ENCODE assay signal across 8 cellular contexts in the genomic region with DNA sequence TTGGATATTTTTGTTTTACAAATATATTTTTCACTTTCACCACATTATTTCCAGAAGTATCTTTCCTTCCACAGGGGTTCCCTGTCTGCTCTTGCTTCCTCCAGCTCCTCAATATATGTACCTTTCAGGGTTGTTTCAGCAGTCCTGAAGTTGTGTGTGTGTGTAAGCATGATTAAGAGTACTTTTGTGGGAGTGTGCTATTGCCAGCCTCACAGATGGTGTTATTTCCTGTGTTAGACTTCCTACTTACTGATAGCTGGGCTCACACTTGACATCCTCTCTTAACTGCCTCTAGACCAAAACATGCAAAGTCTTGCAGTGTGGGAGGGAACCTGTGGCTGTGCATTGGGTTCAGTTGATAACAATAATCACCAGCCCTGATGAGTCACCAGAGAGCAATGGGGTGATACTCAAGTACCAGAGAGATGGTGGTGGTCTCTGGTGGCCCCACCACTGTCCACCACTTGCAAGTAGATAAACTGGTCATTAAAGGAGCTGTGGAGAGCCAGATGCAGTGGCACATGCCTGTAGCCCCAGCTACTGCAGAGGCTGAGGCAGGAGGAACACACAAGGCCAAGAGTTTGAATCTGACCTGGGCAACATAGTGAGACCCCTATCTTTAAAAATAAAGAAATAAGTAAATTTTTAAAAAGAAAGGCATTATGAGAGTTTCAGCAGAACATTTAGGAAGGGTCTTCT.
DNase-seq lines count a peak whose midpoint lies in the region; ATAC-seq, FAIRE-seq and TF ChIP-seq lines count a peak whose summit lies in the region.

No MANE protein-coding gene starts in this region.

- in situ Hi-C loops in K562 (cut with MboI), result no loop called here

- peak overlapping the region; percentile 34; the same call in 1 of the 2 replicates for H2AFZ ChIP-seq in K562 (ENCODE audit: low read depth, low read length)

- H3K4me3 ChIP-seq in K562, result no peak overlapping the region

- peak overlapping the region; percentile 9; the same call in 1 of the 2 replicates for H3K4me2 ChIP-seq in K562 (ENCODE audit: insufficient read depth, low read length)

- POLR2A ChIA-PET in RWPE1 (lab: Yijun Ruan, JAX; ENCODE audit: low non-redundant PET), result interaction anchor here (0.6 kb wide), 1 partner anchor 9 kb away, joined by 4 read pairs; no protein-coding TSS in a partner anchor
- POLR2A ChIA-PET in K562 (lab: Yijun Ruan, JAX), result interaction anchor here (0.6 to 1.3 kb wide), 4 partner anchors 8 to 316 kb away, joined by 3 to 4 read pairs (median 4); no protein-coding TSS in a partner anchor

- H3K9me3 ChIP-seq in K562 (replicated peaks; ENCODE audit: control insufficient read depth, insufficient read depth, low read depth, low read length), result no peaks in the 10 kb centered on the region

- peak; percentile 80 for ATAC-seq in HG03064 (IDR thresholded peaks at IDR 0.05; ENCODE audit: low read depth, unreplicated experiment)
- peak; percentile 95 for ATAC-seq in K562

- peak in 1 of 2 experiments; percentile 26; a peak in 2 of 4 replicates for TF ChIP-seq RAD21 in K562 (CRISPR knock-in tag; conservative IDR thresholded peaks at IDR 0.05 in 1 of 2, IDR thresholded peaks at IDR 0.05 in 1 of 2)

- no peaks in the 10 kb centered on the region for H3K27me3 ChIP-seq in K562 (ENCODE audit: control insufficient read depth in 2 of 2, insufficient read depth in 2 of 2, low read length in 2 of 2)

- CTCF ChIA-PET in RWPE1 (lab: Yijun Ruan, JAX) (interaction anchor here (0.5 to 0.9 kb wide), 3 partner anchors 14 to 485 kb away, joined by 3 to 4 read pairs (median 3); no protein-coding TSS in a partner anchor), K562 (lab: Yijun Ruan, JAX; ENCODE audit: low intra/inter-chr PET ratio) (no interaction called here)

- no peaks in the 10 kb centered on the region for H3K9me1 ChIP-seq in K562 (ENCODE audit: control insufficient read depth, insufficient read depth, low read length)

- H3K9ac ChIP-seq in K562 (ENCODE audit: insufficient read depth in 1 of 2, low read depth in 2 of 2, low read length in 2 of 2), result peak overlapping the region in 1 of 2 experiments; percentile 1; a peak in 1 of 4 replicates

- BruUV-seq in K562 (replicated peaks; lab: Mats Ljungman, UMichigan), result no TSS peak

- TF ChIP-seq EP300 in K562 (IDR thresholded peaks at IDR 0.05; ENCODE audit: low read length), result peak; percentile 97

- H3K27ac ChIP-seq in RWPE1 (no peak overlapping the region), K562 (ENCODE audit: extremely low read depth, low read depth, low read length) (peak overlapping the region; percentile 56)

- intact Hi-C loops in K562 (cut with micrococcal nuclease), result no loop called here

- H3K36me3 ChIP-seq in K562 (ENCODE audit: control insufficient read depth, insufficient read depth, low read length), result no peaks in the 10 kb centered on the region

- no peaks in the 10 kb centered on the region for H3K79me2 ChIP-seq in K562 (ENCODE audit: control insufficient read depth, insufficient read depth, low read length)

- TF ChIP-seq CTCF in RWPE1 (conservative IDR thresholded peaks at IDR 0.05; ENCODE audit: low read depth), result no peak
- TF ChIP-seq CTCF in K562 (IDR thresholded peaks at IDR 0.05 in 2 of 3, conservative IDR thresholded peaks at IDR 0.05 in 1 of 3; ENCODE audit: insufficient read depth in 2 of 3, low read depth in 1 of 3, low read length in 3 of 3), result no peak

- FAIRE-seq in K562 (lab: Jason Lieb, UNC), result peak; percentile 99

- DNase-seq in activated naive CD4-positive, alpha-beta T cell treated with Interleukin-2 at 50 U/mL for 16 hours, result peak; percentile 49
- DNase-seq in activated naive CD4-positive, alpha-beta T cell (lab: John Stamatoyannopoulos, UW), result no peak
- DNase-seq in RWPE1 (ENCODE audit: low spot score), result peak; percentile 20
- peak; percentile 73 to 94 (median 82) for DNase-seq in K562 (ENCODE audit: extremely low read depth in 1 of 4, low spot score in 3 of 4)
- DNase-seq in stimulated activated CD8-positive, alpha-beta memory T cell treated with anti-CD3 and anti-CD28 coated beads, Interleukin-15, amount 100 ng/mL, for 1 hour (ENCODE audit: low read depth), result peak; percentile 10
- no peak for DNase-seq in HuH-7.5 (ENCODE audit: low spot score)
- DNase-seq in cerebellum (ENCODE audit: low spot score), result no peak

- no peaks in the 10 kb centered on the region for H4K20me1 ChIP-seq in K562 (replicated peaks; ENCODE audit: control insufficient read depth, insufficient read depth, low read length)

- peaks cover 4 to 45% of the 10 kb centered on the region in 2 experiments; a peak in 4 of 5 replicates for H3K4me1 ChIP-seq in K562 (replicated peaks in 1 of 2; ENCODE audit: control insufficient read depth in 2 of 2, insufficient read depth in 2 of 2, low read length in 2 of 2)

- no peak for TF ChIP-seq POLR2A in K562 (conservative IDR thresholded peaks at IDR 0.05)

TF ChIP-seq in K562, 482 proteins besides CTCF, POLR2A, EP300 and RAD21 (continues in another document):
- TF ChIP-seq ZFX (CRISPR knock-in tag; IDR thresholded peaks at IDR 0.05) (no peak), CHD4 (IDR thresholded peaks at IDR 0.05; ENCODE audit: insufficient read depth, insufficient replicate concordance, low read depth, low read length, poor library complexity, severe bottlenecking) (peak; percentile 68), ZKSCAN8 (CRISPR knock-in tag; IDR thresholded peaks at IDR 0.05) (peak; percentile 84), ZNF76 (CRISPR knock-in tag; IDR thresholded peaks at IDR 0.05; ENCODE audit: borderline replicate concordance) (peak; percentile 33; the same call in 1 of the 2 replicates), BMI1 (IDR thresholded peaks at IDR 0.05; ENCODE audit: low read length) (no peak; the same call in 1 of the 2 replicates), HCFC1 (IDR thresholded peaks at IDR 0.05; ENCODE audit: low read depth, low read length) (no peak)
- TF ChIP-seq, protein P1, sequence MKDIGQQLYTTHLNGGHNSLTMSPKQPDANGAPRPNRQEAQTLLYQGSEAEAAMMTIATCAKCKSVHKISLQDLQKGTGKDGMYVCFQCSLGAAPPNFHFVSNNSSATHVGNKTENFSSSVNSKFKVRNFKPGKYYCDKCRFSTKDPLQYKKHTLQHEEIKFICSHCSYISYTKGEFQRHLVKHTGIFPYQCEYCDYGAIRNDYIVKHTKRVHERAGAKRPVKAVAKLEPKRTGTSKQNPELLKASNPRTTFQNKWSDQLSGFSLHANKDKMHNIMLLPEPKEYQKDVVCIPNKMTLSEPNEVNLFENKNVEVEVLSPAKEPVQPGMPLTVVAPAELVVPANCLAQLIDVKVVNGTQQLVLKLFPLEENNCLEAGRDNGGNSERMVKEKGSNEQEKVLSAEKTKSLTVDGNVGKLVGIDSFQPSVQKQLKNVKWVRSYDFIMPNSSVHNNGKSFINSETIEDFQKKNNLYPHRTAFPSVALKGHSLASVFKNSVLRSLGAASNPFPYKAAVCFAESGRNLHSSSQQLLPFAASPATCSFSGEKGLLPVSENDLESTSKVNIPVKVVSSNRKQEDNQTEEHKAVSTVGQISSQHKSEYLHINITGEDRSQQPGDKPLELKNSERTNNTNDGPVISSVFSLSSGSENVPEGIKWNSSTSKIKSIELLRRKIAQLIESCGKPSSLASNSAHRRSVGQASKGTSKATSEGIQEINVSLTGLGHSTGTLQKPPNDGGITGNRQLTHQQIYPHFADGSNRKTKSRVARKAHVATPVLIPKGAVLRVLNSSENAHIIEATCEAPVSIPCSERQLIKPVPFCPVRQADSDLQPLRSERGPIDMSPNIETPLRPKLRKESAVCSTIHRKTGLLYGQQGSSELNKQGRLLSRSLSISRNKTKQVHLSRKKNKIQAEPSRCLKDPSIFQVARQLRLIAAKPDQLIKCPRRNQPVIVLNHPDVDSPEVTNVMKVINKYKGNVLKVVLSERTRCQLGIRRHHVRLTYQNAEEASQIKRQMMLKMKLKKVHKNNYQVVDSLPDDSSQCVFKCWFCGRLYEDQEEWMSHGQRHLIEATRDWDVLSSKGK (CRISPR knock-in tag; IDR thresholded peaks at IDR 0.05), result no peak
- TF ChIP-seq, protein P2, sequence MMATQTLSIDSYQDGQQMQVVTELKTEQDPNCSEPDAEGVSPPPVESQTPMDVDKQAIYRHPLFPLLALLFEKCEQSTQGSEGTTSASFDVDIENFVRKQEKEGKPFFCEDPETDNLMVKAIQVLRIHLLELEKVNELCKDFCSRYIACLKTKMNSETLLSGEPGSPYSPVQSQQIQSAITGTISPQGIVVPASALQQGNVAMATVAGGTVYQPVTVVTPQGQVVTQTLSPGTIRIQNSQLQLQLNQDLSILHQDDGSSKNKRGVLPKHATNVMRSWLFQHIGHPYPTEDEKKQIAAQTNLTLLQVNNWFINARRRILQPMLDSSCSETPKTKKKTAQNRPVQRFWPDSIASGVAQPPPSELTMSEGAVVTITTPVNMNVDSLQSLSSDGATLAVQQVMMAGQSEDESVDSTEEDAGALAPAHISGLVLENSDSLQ (IDR thresholded peaks at IDR 0.05), result peak; percentile 54; the same call in 1 of the 2 replicates
- TF ChIP-seq, protein P3, sequence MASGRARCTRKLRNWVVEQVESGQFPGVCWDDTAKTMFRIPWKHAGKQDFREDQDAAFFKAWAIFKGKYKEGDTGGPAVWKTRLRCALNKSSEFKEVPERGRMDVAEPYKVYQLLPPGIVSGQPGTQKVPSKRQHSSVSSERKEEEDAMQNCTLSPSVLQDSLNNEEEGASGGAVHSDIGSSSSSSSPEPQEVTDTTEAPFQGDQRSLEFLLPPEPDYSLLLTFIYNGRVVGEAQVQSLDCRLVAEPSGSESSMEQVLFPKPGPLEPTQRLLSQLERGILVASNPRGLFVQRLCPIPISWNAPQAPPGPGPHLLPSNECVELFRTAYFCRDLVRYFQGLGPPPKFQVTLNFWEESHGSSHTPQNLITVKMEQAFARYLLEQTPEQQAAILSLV (tag; IDR thresholded peaks at IDR 0.05), result no peak

Comparison
In these comparisons a context has a peak if more than half of its experiments do, and no peak if none do; other contexts are left out.
1. DNase-seq: peak in activated naive CD4-positive, alpha-beta T cell treated with Interleukin-2 at 50 U/mL for 16 hours (single experiment), RWPE1 (single experiment), K562 (4 of 4) and stimulated activated CD8-positive, alpha-beta memory T cell treated with anti-CD3 and anti-CD28 coated beads, Interleukin-15, amount 100 ng/mL, for 1 hour (single experiment); none in activated naive CD4-positive, alpha-beta T cell (0 of 4), HuH-7.5 (single experiment) and cerebellum (single experiment).